Comparison of ENCODE assay signal across 32 cellular contexts in the genomic region with DNA sequence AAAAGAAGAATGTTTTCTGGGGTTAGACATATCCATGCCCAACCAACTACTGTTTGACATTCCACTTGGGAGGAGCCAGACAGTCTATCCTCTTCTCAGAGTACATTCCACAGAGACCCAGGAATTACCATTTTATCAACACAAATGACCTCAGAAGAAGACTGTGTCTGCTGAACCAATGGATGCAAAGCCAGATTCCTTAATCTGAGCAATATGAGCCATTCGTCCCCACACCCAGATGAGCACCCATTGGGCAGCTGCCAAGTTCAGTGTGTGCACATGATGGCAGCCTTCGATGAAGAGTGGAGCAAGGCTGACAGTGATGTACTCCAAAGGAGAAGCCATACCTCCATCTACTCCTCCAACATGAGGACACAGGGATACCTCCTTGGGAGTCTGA.
A peak's percentile ranks its signal among the peaks of the same experiment; 100 is the strongest.
DNase-seq lines count a peak whose midpoint lies in the region; ATAC-seq and TF ChIP-seq lines count a peak whose summit lies in the region.
"Had no signal": no experiment of that assay in that cellular context is flagged by ENCODE, and none has a peak within 500 bp of the region (broad histone marks: within the 10 kb centered on the region; RNA-seq: fewer than 3 reads in every experiment).

No MANE protein-coding gene starts in this region.

- TF ChIP-seq CTCF in AG04450 (IDR thresholded peaks at IDR 0.05; ENCODE audit: low read depth, low read length): no peak
- no peak for TF ChIP-seq CTCF in omental fat pad (IDR thresholded peaks at IDR 0.05)
- TF ChIP-seq CTCF in lower lobe of right lung (IDR thresholded peaks at IDR 0.05): no peak

- no peaks in the 10 kb centered on the region for H3K27me3 ChIP-seq in AG04450 (ENCODE audit: control insufficient read depth, insufficient read depth, low read length)
- H3K27me3 ChIP-seq in lower lobe of right lung (ENCODE audit: low read depth): no peaks in the 10 kb centered on the region
- H3K27me3 ChIP-seq: cardiac muscle cell had no signal

- no peak overlapping the region for H3K27ac ChIP-seq in AG04450 (ENCODE audit: low read depth, low read length)
- H3K27ac ChIP-seq in lower lobe of right lung: no peak overlapping the region
- H3K27ac ChIP-seq: C4-2B, cardiac muscle cell, parathyroid adenoma, RWPE1 had no signal

- POLR2A ChIA-PET in AG04450 (lab: Yijun Ruan, JAX): no interaction called here

- ATAC-seq in omental fat pad (ENCODE audit: low FRiP score) (no peak), lower lobe of right lung (no peak)
- ATAC-seq: activated CD4-positive, CD25-positive, alpha-beta regulatory T cell treated with anti-CD3 and anti-CD28 coated beads, Interleukin-2, amount 50 U/mL, for 24 hours; GM23338; mucosa of descending colon had no signal

- intact Hi-C loops in lower lobe of right lung (cut with DNase I): no loop called here

- CTCF ChIA-PET in AG04450 (lab: Charles Lee): no interaction called here

- H3K4me3 ChIP-seq in AG04450 (ENCODE audit: low read depth, low read length): no peak overlapping the region
- no peak overlapping the region for H3K4me3 ChIP-seq in lower lobe of right lung
- H3K4me3 ChIP-seq: cardiac muscle cell, GM23338, lung, mucosa of descending colon, smooth muscle cell had no signal

- H3K36me3 ChIP-seq in lower lobe of right lung: no peaks in the 10 kb centered on the region
- H3K36me3 ChIP-seq: cardiac muscle cell had no signal

- H3K9me3 ChIP-seq in AG04450 (ENCODE audit: control insufficient read depth, insufficient read depth, low read length) (no peaks in the 10 kb centered on the region), lower lobe of right lung (no peaks in the 10 kb centered on the region)
- H3K9me3 ChIP-seq: mucosa of descending colon had no signal

- DNase-seq in AG04450 (ENCODE audit: low read depth, low spot score) (peak; percentile 11), GM04503 (ENCODE audit: low read depth) (peak; percentile 40), amniotic epithelial cell (ENCODE audit: low read depth) (peak; percentile 64), fibroblast of peridontal ligament (ENCODE audit: extremely low read depth) (peak; percentile 71), omental fat pad (ENCODE audit: low spot score) (no peak), lower lobe of right lung (no peak), NCI-H1092 (lab: John Stamatoyannopoulos, UW) (no peak), cortex of kidney (lab: John Stamatoyannopoulos, UW) (no peak)
- DNase-seq: activated CD4-positive, alpha-beta memory T cell treated with anti-CD3 and anti-CD28 coated beads for 36 hours; activated CD8-positive, alpha-beta memory T cell treated with anti-CD3 and anti-CD28 coated beads, Interleukin-2, amount 50 U/mL, for 4 hours; activated naive CD4-positive, alpha-beta T cell treated with anti-CD3 and anti-CD28 coated beads for 36 hours; amniotic stem cell; Calu3; dermis blood vessel endothelial cell; head of caudate nucleus; kidney glomerular epithelial cell; mucosa of descending colon; NCI-H1092 treated with DMSO at 0.1 percent for 48 hours; NCI-H187; NCI-H774; nephron progenitor cell; stimulated activated CD4-positive, alpha-beta T cell treated with anti-CD3 and anti-CD28 coated beads, Interleukin-1b, Interleukin-23, amount 100 ng/mL, for 48 hours; T-helper 1 cell; trophoblast cell had no signal

- H3K4me1 ChIP-seq in lower lobe of right lung: no peaks in the 10 kb centered on the region
- H3K4me1 ChIP-seq: parathyroid adenoma had no signal

Comparison
In these comparisons a context has a peak if more than half of its experiments do, and no peak if none do; other contexts are left out.
1. DNase-seq: peak in AG04450 (single experiment), GM04503 (single experiment), amniotic epithelial cell (single experiment) and fibroblast of peridontal ligament (single experiment); none in omental fat pad (single experiment), lower lobe of right lung (single experiment), NCI-H1092 (single experiment) and cortex of kidney (single experiment).